In genomic region chr11:113884361-113884836, GRCh38 we compare ENCODE assay signal across 16 cellular contexts. TPM values are rescaled to one million over a fixed set of nuclear protein-coding genes. Genes with fewer than 3 reads are reported as not detected.
DNase-seq lines count a peak whose midpoint lies in the region; ATAC-seq and TF ChIP-seq lines count a peak whose summit lies in the region.
"Had no signal": no experiment of that assay in that cellular context is flagged by ENCODE, and none has a peak within 500 bp of the region (broad histone marks: within the 10 kb centered on the region; RNA-seq: fewer than 3 reads in every experiment).

No MANE protein-coding gene starts in this region.

- H3K27ac ChIP-seq in H9 (ENCODE audit: insufficient read length, low read depth, low read length) (no peak overlapping the region), foreskin keratinocyte (no peak overlapping the region)
- H3K27ac ChIP-seq: adrenal gland had no signal

- no peak overlapping the region for H2BK15ac ChIP-seq in H9 (ENCODE audit: low read depth, low read length)

- CTCF ChIA-PET in activated CD8-positive, alpha-beta T cell treated with anti-CD3 and anti-CD28 coated beads, Interleukin-2, amount 10 ng/mL, durations not matched to agents 7 days and 5 days (lab: Charles Lee) = interaction anchor here (0.9 to 1.0 kb wide), 2 partner anchors 12 to 377 kb away, joined by 3 to 4 read pairs; no protein-coding TSS in a partner anchor

- H3K14ac ChIP-seq in H9 (ENCODE audit: insufficient read depth, low read length) = no peak overlapping the region

- no peaks in the 10 kb centered on the region for H3K79me1 ChIP-seq in H9 (ENCODE audit: insufficient read depth, low read depth, low read length, poor library complexity, severe bottlenecking)

- H3K27me3 ChIP-seq in H9 (ENCODE audit: insufficient read depth, low read length) (no peaks in the 10 kb centered on the region), foreskin keratinocyte (no peaks in the 10 kb centered on the region)
- H3K27me3 ChIP-seq: adrenal gland had no signal

- no peak overlapping the region for H4K5ac ChIP-seq in H9 (ENCODE audit: insufficient read length, low read depth, low read length)

- H3T11ph ChIP-seq in H9 (ENCODE audit: low read length) = no peak overlapping the region

- H3K9ac ChIP-seq in H9 (ENCODE audit: extremely low read depth, insufficient read length, low read length) = no peak overlapping the region

- H3K9me3 Mint-ChIP-seq in H9 = peaks cover 4 to 8% of the 10 kb centered on the region in 2 experiments; a peak in 1 of 5 replicates
- no peaks in the 10 kb centered on the region for H3K9me3 Mint-ChIP-seq in activated CD8-positive, alpha-beta T cell treated with anti-CD3 and anti-CD28 coated beads, Interleukin-2, amount 10 ng/mL, durations not matched to agents 7 days and 5 days (ENCODE audit: insufficient read depth)
- H3K9me3 Mint-ChIP-seq: T-helper 1 cell treated with Interleukin-12 subunit alpha and Interleukin-12 subunit beta and Interleukin-4 antibody, amounts not matched to agents 30 μg/mL and 1 μg/mL, for 36 hours had no signal

- POLR2A ChIA-PET in activated CD8-positive, alpha-beta T cell treated with anti-CD3 and anti-CD28 coated beads, Interleukin-2, amount 10 ng/mL, durations not matched to agents 7 days and 5 days (lab: Charles Lee) = interaction anchor here (0.6 kb wide), 1 partner anchor 290 kb away, joined by 3 read pairs; no protein-coding TSS in a partner anchor

- H3K9me3 ChIP-seq in H9 (ENCODE audit: control insufficient read depth, low read depth, low read length) = no peaks in the 10 kb centered on the region
- H3K9me3 ChIP-seq: adrenal gland had no signal

- no peaks in the 10 kb centered on the region for H3K23me2 ChIP-seq in H9 (ENCODE audit: insufficient read length, low read depth, low read length, poor library complexity, severe bottlenecking)

- no peak overlapping the region for H2AK5ac ChIP-seq in H9 (ENCODE audit: insufficient read length, low read length)

- ATAC-seq in foreskin keratinocyte = peak; percentile 13
- no peak for ATAC-seq in GM21825 (IDR thresholded peaks at IDR 0.05; ENCODE audit: unreplicated experiment)
- no peak for ATAC-seq in activated CD8-positive, alpha-beta T cell treated with anti-CD3 and anti-CD28 coated beads, Interleukin-2, amount 10 ng/mL, durations not matched to agents 7 days and 5 days

- no peak overlapping the region for H3K56ac ChIP-seq in H9 (ENCODE audit: insufficient read length, low read depth, low read length)

- no peak for TF ChIP-seq CTCF in H9 (conservative IDR thresholded peaks at IDR 0.05)
- no peak for TF ChIP-seq CTCF in foreskin keratinocyte (conservative IDR thresholded peaks at IDR 0.05)

- no peaks in the 10 kb centered on the region for H3K27me3 Mint-ChIP-seq in H9 (ENCODE audit: low read depth)
- H3K27me3 Mint-ChIP-seq in activated CD8-positive, alpha-beta T cell treated with anti-CD3 and anti-CD28 coated beads, Interleukin-2, amount 10 ng/mL, durations not matched to agents 7 days and 5 days (ENCODE audit: low read depth) = peaks cover 2% of the 10 kb centered on the region

- H3K23ac ChIP-seq in H9 (ENCODE audit: insufficient read length, low read depth, low read length) = no peak overlapping the region

- no peak overlapping the region for H3K4me2 ChIP-seq in H9 (ENCODE audit: insufficient read depth, insufficient read length, low read length)

- DNase-seq in H9 (peak; percentile 67), amniotic epithelial cell (ENCODE audit: low read depth) (peak; percentile 59), foreskin keratinocyte (no peak), putamen (ENCODE audit: low spot score) (peak; percentile 39), mucosa of gallbladder (ENCODE audit: low spot score) (no peak)
- no peak for DNase-seq in activated CD8-positive, alpha-beta T cell treated with anti-CD3 and anti-CD28 coated beads, Interleukin-2, amount 10 ng/mL, durations not matched to agents 7 days and 5 days
- DNase-seq: activated CD4-positive, alpha-beta T cell treated with anti-CD3 and anti-CD28 coated beads for 4 hours; activated T-cell treated with anti-CD3 and anti-CD28 coated beads, Interleukin-2, amount 50 U/mL, for 48 hours; Kasumi-1 had no signal

- H3K18ac ChIP-seq in H9 (ENCODE audit: insufficient read length, low read depth, low read length) = no peak overlapping the region

- no peak overlapping the region for H2BK5ac ChIP-seq in H9 (ENCODE audit: insufficient read length, low read length)

- H3K4me1 ChIP-seq in H9 (ENCODE audit: insufficient read depth, low read length) (no peaks in the 10 kb centered on the region), foreskin keratinocyte (no peaks in the 10 kb centered on the region)
- H3K4me1 ChIP-seq: adrenal gland had no signal

- H3K27ac Mint-ChIP-seq in H9 = peak overlapping the region; percentile 83 to 89 (median 89); a peak in 6 of 7 replicates
- H3K27ac Mint-ChIP-seq in activated CD8-positive, alpha-beta T cell treated with anti-CD3 and anti-CD28 coated beads, Interleukin-2, amount 10 ng/mL, durations not matched to agents 7 days and 5 days = no peak overlapping the region
- H3K27ac Mint-ChIP-seq: T-helper 1 cell treated with Interleukin-12 subunit alpha and Interleukin-12 subunit beta and Interleukin-4 antibody, amounts not matched to agents 30 μg/mL and 1 μg/mL, for 36 hours had no signal

- peaks cover 14 to 16% of the 10 kb centered on the region in 2 experiments for H3K4me1 Mint-ChIP-seq in H9
- no peaks in the 10 kb centered on the region for H3K4me1 Mint-ChIP-seq in activated CD8-positive, alpha-beta T cell treated with anti-CD3 and anti-CD28 coated beads, Interleukin-2, amount 10 ng/mL, durations not matched to agents 7 days and 5 days (ENCODE audit: low read depth)

- H3K4me3 Mint-ChIP-seq in H9 = no peak overlapping the region
- no peak overlapping the region for H3K4me3 Mint-ChIP-seq in activated CD8-positive, alpha-beta T cell treated with anti-CD3 and anti-CD28 coated beads, Interleukin-2, amount 10 ng/mL, durations not matched to agents 7 days and 5 days
- H3K4me3 Mint-ChIP-seq: T-helper 1 cell treated with Interleukin-12 subunit alpha and Interleukin-12 subunit beta and Interleukin-4 antibody, amounts not matched to agents 30 μg/mL and 1 μg/mL, for 36 hours had no signal

- H2BK12ac ChIP-seq in H9 (ENCODE audit: insufficient read length, low read depth, low read length) = no peak overlapping the region

- H3K4ac ChIP-seq in H9 (ENCODE audit: low read depth, low read length) = no peak overlapping the region

- no peak overlapping the region for H4K91ac ChIP-seq in H9 (ENCODE audit: insufficient read length, low read depth, low read length)

- H4K20me1 ChIP-seq in H9 (ENCODE audit: control insufficient read depth, insufficient read depth, insufficient read length) = no peaks in the 10 kb centered on the region

- H2BK120ac ChIP-seq in H9 (ENCODE audit: low read depth, low read length, poor library complexity, severe bottlenecking) = no peak overlapping the region

- WGBS in H9 (ENCODE audit: extremely low coverage, insufficient read length, low lambda C conversion rate) = no CpG with 5 or more reads among the region's 7 CpGs

- H2BK20ac ChIP-seq in H9 (ENCODE audit: low read depth, low read length, poor library complexity, severe bottlenecking) = no peak overlapping the region

- H3K36me3 Mint-ChIP-seq in H9 (ENCODE audit: insufficient read depth in 1 of 3, low read depth in 3 of 3) = peaks cover 0 to 4% (median 0%) of the 10 kb centered on the region in 3 experiments; a peak in 3 of 7 replicates
- H3K36me3 Mint-ChIP-seq in activated CD8-positive, alpha-beta T cell treated with anti-CD3 and anti-CD28 coated beads, Interleukin-2, amount 10 ng/mL, durations not matched to agents 7 days and 5 days (ENCODE audit: low read depth) = no peaks in the 10 kb centered on the region

- H3K79me2 ChIP-seq in H9 (ENCODE audit: insufficient read depth, low read length) = no peaks in the 10 kb centered on the region

- H2AFZ ChIP-seq in H9 (ENCODE audit: low read length) = no peak overlapping the region

- H4K8ac ChIP-seq in H9 (replicated peaks; ENCODE audit: insufficient read length, low read depth, low read length) = no peak overlapping the region

RNA-seq across cellular contexts. Expression of gene USP28, which starts 9.0 kb away (rescaled TPM):
- total RNA-seq in H9 (2021) = 98.8 and 107 TPM in 2 replicates
- total RNA-seq in foreskin keratinocyte = 38.7 and 45.5 TPM in 2 replicates
- 6.7 and 9.2 TPM in 2 replicates for polyA plus RNA-seq in foreskin keratinocyte
- total RNA-seq in activated CD8-positive, alpha-beta T cell treated with anti-CD3 and anti-CD28 coated beads, Interleukin-2, amount 10 ng/mL, durations not matched to agents 7 days and 5 days = 10 to 100 TPM; 46.8 to 53.0 TPM
- total RNA-seq in mucosa of gallbladder = 19.9 TPM

RNA-seq across cellular contexts. Expression of gene HTR3B, which starts 20.2 kb away (rescaled TPM):
- total RNA-seq in H9 (2021) = not detected in 2 replicates
- total RNA-seq in foreskin keratinocyte = not detected in 2 replicates
- polyA plus RNA-seq in foreskin keratinocyte = not detected in 2 replicates
- total RNA-seq in activated CD8-positive, alpha-beta T cell treated with anti-CD3 and anti-CD28 coated beads, Interleukin-2, amount 10 ng/mL, durations not matched to agents 7 days and 5 days = not detected
- total RNA-seq in mucosa of gallbladder = not detected
- total RNA-seq: adrenal gland, G401, glomerular endothelial cell, lower leg skin had no signal
- polyA plus RNA-seq: adrenal gland, neural cell had no signal

Comparison
In these comparisons a context has a peak if more than half of its experiments do, and no peak if none do; other contexts are left out.
1. DNase-seq: peak in H9 (single experiment), amniotic epithelial cell (single experiment) and putamen (single experiment); none in foreskin keratinocyte (0 of 2), activated CD8-positive, alpha-beta T cell treated with anti-CD3 and anti-CD28 coated beads, Interleukin-2, amount 10 ng/mL, durations not matched to agents 7 days and 5 days (single experiment) and mucosa of gallbladder (single experiment).